In genomic region chr6:78528926-78529325, GRCh38 we compare ENCODE assay signal across 32 cellular contexts.
"Had no signal": no experiment of that assay in that cellular context is flagged by ENCODE, and none has a peak within 500 bp of the region (broad histone marks: within the 10 kb centered on the region; RNA-seq: fewer than 3 reads in every experiment).

No MANE protein-coding gene starts in this region.

- H3K36me3 ChIP-seq: adrenal gland, ascending aorta, brain microvascular endothelial cell, breast epithelium, cardiac muscle cell had no signal

- H3K4me3 ChIP-seq: adrenal gland, ascending aorta, body of pancreas, breast epithelium, cardiac muscle cell had no signal

- DNase-seq: activated effector memory CD4-positive, alpha-beta T cell treated with anti-CD3 and anti-CD28 coated beads, Interleukin-2, amount 50 U/mL, for 16 hours; activated effector memory CD4-positive, alpha-beta T cell treated with Interleukin-2 at 50 U/mL for 16 hours; activated gamma-delta T cell; activated gamma-delta T cell treated with Interleukin-2 at 50 U/mL for 16 hours; activated naive CD4-positive, alpha-beta T cell; activated naive CD4-positive, alpha-beta T cell treated with anti-CD3 and anti-CD28 coated beads for 36 hours; activated naive CD4-positive, alpha-beta T cell treated with anti-CD3 and anti-CD28 coated beads, Interleukin-2, amount 10 ng/mL, durations not matched to agents 7 days and 5 days; activated naive CD4-positive, alpha-beta T cell treated with anti-CD3 and anti-CD28 coated beads, Interleukin-2, amount 50 U/mL, for 16 hours; activated naive CD4-positive, alpha-beta T cell treated with Interleukin-2 at 50 U/mL for 16 hours; activated naive CD8-positive, alpha-beta T cell treated with anti-CD3 and anti-CD28 coated beads for 36 hours; activated naive CD8-positive, alpha-beta T cell treated with anti-CD3 and anti-CD28 coated beads, Interleukin-2, amount 10 ng/mL, durations not matched to agents 7 days and 5 days; activated naive CD8-positive, alpha-beta T cell treated with anti-CD3 and anti-CD28 coated beads, Interleukin-2, amount 50 U/mL, for 24 hours; activated T-cell treated with anti-CD3 and anti-CD28 coated beads, Interleukin-2, amount 50 U/mL, for 1 hour; activated T-cell treated with anti-CD3 and anti-CD28 coated beads, Interleukin-2, amount 50 U/mL, for 24 hours; activated T-cell treated with anti-CD3 and anti-CD28 coated beads, Interleukin-2, amount 50 U/mL, for 4 hours; activated T-cell treated with anti-CD3 and anti-CD28 coated beads, Interleukin-2, amount 50 U/mL, for 48 hours; activated T-cell treated with anti-CD3 and anti-CD28 coated beads, Interleukin-2, amount 50 U/mL, for 72 hours; adrenal gland; amniotic stem cell; amygdala; anterior cingulate cortex; aorta; body of pancreas; brain microvascular endothelial cell; caudate nucleus; central memory CD4-positive, alpha-beta T cell; cerebellar nuclear complex had no signal

- H3K27ac ChIP-seq: adrenal gland, ascending aorta, body of pancreas, brain microvascular endothelial cell, breast epithelium, cardiac muscle cell had no signal

- H3K9me3 ChIP-seq: adrenal gland, ascending aorta, body of pancreas, breast epithelium had no signal

- ATAC-seq: activated naive CD4-positive, alpha-beta T cell treated with anti-CD3 and anti-CD28 coated beads, Interleukin-2, amount 50 U/mL, for 72 hours; activated naive CD8-positive, alpha-beta T cell treated with anti-CD3 and anti-CD28 coated beads, Interleukin-2, amount 50 U/mL, for 24 hours; activated T-cell treated with anti-CD3 and anti-CD28 coated beads, Interleukin-2, amount 50 U/mL, for 4 hours; activated T-cell treated with anti-CD3 and anti-CD28 coated beads, Interleukin-2, amount 50 U/mL, for 72 hours; activated T-helper 17 cell treated with anti-CD3 and anti-CD28 coated beads, Interleukin-2, amount 50 U/mL, for 72 hours; body of pancreas had no signal

- H3K27me3 ChIP-seq: adrenal gland, ascending aorta, body of pancreas, brain microvascular endothelial cell, breast epithelium, cardiac muscle cell had no signal

- H3K4me1 ChIP-seq: adrenal gland, ascending aorta, body of pancreas, breast epithelium had no signal
